In the genomic region with DNA sequence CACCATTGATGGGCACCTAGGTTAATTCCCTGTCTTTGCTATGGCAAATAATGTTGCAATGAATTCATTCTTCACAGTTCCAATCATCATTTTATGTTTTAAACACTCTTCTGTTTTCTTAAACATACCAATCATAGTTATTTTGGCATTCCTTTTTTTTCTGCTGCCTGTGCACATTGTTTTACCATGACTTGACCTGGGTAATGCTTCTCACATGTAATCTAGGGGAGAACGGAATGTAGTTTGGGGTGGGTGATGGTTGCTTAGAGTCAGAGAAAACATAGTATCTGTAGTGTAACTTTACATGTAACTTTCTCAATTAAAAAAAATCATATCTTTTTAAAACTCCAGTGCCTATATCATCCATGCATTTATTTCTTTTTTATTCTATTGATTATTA, we compare ENCODE assay signal across 22 cellular contexts.
DNase-seq lines count a peak whose midpoint lies in the region; ATAC-seq and TF ChIP-seq lines count a peak whose summit lies in the region.
"Had no signal": no experiment of that assay in that cellular context is flagged by ENCODE, and none has a peak within 500 bp of the region (broad histone marks: within the 10 kb centered on the region; RNA-seq: fewer than 3 reads in every experiment).

No MANE protein-coding gene starts in this region.

- POLR2A ChIA-PET in MCF 10A (lab: Yijun Ruan, JAX), result no interaction called here

- no peak for TF ChIP-seq POLR2A in breast epithelium (IDR thresholded peaks at IDR 0.05)

- H3K4me1 ChIP-seq in breast epithelium, result no peaks in the 10 kb centered on the region
- H3K4me1 ChIP-seq: lower lobe of right lung, psoas muscle, tibial nerve had no signal

- H3K36me3 ChIP-seq in breast epithelium (no peaks in the 10 kb centered on the region), kidney epithelial cell (ENCODE audit: control insufficient read depth, insufficient read depth, low read length) (no peaks in the 10 kb centered on the region)
- H3K36me3 ChIP-seq: lower lobe of right lung, tibial nerve had no signal

- DNase-seq in MCF 10A (ENCODE audit: unreplicated experiment) (peak; percentile 19), breast epithelium (ENCODE audit: low spot score in 2 of 2) (no peak), cardiac fibroblast (ENCODE audit: low read depth in 2 of 2) (peak; percentile 48 to 82), kidney epithelial cell (ENCODE audit: low read depth) (peak; percentile 19), cardiac septum (ENCODE audit: low spot score) (no peak), LoVo (ENCODE audit: low spot score) (no peak)
- DNase-seq in activated CD4-positive, alpha-beta T cell treated with anti-CD3 and anti-CD28 coated beads for 1 hour, result no peak
- DNase-seq: activated T-cell treated with anti-CD3 and anti-CD28 coated beads, Interleukin-2, amount 50 U/mL, for 72 hours; DMS79 treated with DMSO at 0.1 percent for 48 hours; H7; lower lobe of right lung; MV-4-11; NCI-H2029; NCI-H510A; psoas muscle; SHP77 treated with DMSO at 0.1 percent for 48 hours; stimulated activated naive CD4-positive, alpha-beta T cell had no signal

- no peak overlapping the region for H3K4me3 Mint-ChIP-seq in MCF 10A (ENCODE audit: unreplicated experiment)
- H3K4me3 Mint-ChIP-seq: activated T-cell treated with anti-CD3 and anti-CD28 coated beads, Interleukin-2, amount 50 U/mL, for 72 hours; CD14-positive monocyte; natural killer cell treated with Interleukin-12 subunit alpha and Interleukin-12 subunit beta and Interleukin-15 and Interleukin-18, amount 100 ng/mL, for 72 hours had no signal

- peaks cover 12% of the 10 kb centered on the region for H3K4me1 Mint-ChIP-seq in MCF 10A (ENCODE audit: insufficient read depth, unreplicated experiment)
- H3K4me1 Mint-ChIP-seq: CD14-positive monocyte had no signal

- no peaks in the 10 kb centered on the region for H3K36me3 Mint-ChIP-seq in MCF 10A (ENCODE audit: insufficient read depth, unreplicated experiment)
- H3K36me3 Mint-ChIP-seq: CD14-positive monocyte; natural killer cell treated with Interleukin-12 subunit alpha and Interleukin-12 subunit beta and Interleukin-15 and Interleukin-18, amount 100 ng/mL, for 72 hours had no signal

- intact Hi-C loops in MCF 10A (cut with micrococcal nuclease) (no loop called here), breast epithelium (cut with DNase I; ENCODE audit: low total_unique reads) (no loop called here), cardiac septum (cut with DNase I) (no loop called here)

- TF ChIP-seq CTCF in MCF 10A (IDR thresholded peaks at IDR 0.05; ENCODE audit: unreplicated experiment) (no peak), breast epithelium (IDR thresholded peaks at IDR 0.05) (no peak), cardiac fibroblast (IDR thresholded peaks at IDR 0.05; ENCODE audit: low read depth, low read length) (no peak), kidney epithelial cell (IDR thresholded peaks at IDR 0.05; ENCODE audit: insufficient read depth, low read length, poor library complexity, severe bottlenecking) (no peak)

- H3K4me3 ChIP-seq in breast epithelium (no peak overlapping the region), cardiac fibroblast (replicated peaks in 1 of 2; ENCODE audit: low read depth in 2 of 2, low read length in 2 of 2) (no peak overlapping the region), kidney epithelial cell (ENCODE audit: low read depth, low read length) (no peak overlapping the region)
- H3K4me3 ChIP-seq: lower lobe of right lung, psoas muscle, tibial nerve had no signal

- H3K27me3 ChIP-seq in breast epithelium (no peaks in the 10 kb centered on the region), kidney epithelial cell (ENCODE audit: control insufficient read depth, insufficient read depth, low read length) (no peaks in the 10 kb centered on the region)
- H3K27me3 ChIP-seq: tibial nerve had no signal

- no TSS peak for BruUV-seq in MCF 10A (replicated peaks; lab: Mats Ljungman, UMichigan)

- no peak for ATAC-seq in HG03097 (IDR thresholded peaks at IDR 0.05; ENCODE audit: low FRiP score, unreplicated experiment)
- ATAC-seq: activated T-cell treated with anti-CD3 and anti-CD28 coated beads, Interleukin-2, amount 50 U/mL, for 72 hours; lower lobe of right lung; natural killer cell treated with Interleukin-12 subunit alpha and Interleukin-12 subunit beta and Interleukin-15 and Interleukin-18, amount 100 ng/mL, for 72 hours; psoas muscle had no signal

- CTCF ChIA-PET in MCF 10A (lab: Yijun Ruan, JAX), result no interaction called here

- H3K9me3 ChIP-seq in breast epithelium, result no peaks in the 10 kb centered on the region
- H3K9me3 ChIP-seq: lower lobe of right lung, psoas muscle, tibial nerve had no signal

- H3K27ac Mint-ChIP-seq in MCF 10A (ENCODE audit: low read depth, unreplicated experiment), result peak overlapping the region; percentile 57
- H3K27ac Mint-ChIP-seq: activated T-cell treated with anti-CD3 and anti-CD28 coated beads, Interleukin-2, amount 50 U/mL, for 72 hours; CD14-positive monocyte; natural killer cell treated with Interleukin-12 subunit alpha and Interleukin-12 subunit beta and Interleukin-15 and Interleukin-18, amount 100 ng/mL, for 72 hours had no signal

- H3K27me3 Mint-ChIP-seq in MCF 10A (ENCODE audit: insufficient read depth, unreplicated experiment), result no peaks in the 10 kb centered on the region
- H3K27me3 Mint-ChIP-seq: natural killer cell treated with Interleukin-12 subunit alpha and Interleukin-12 subunit beta and Interleukin-15 and Interleukin-18, amount 100 ng/mL, for 72 hours had no signal

- H3K9me3 Mint-ChIP-seq in MCF 10A (ENCODE audit: unreplicated experiment), result no peaks in the 10 kb centered on the region
- H3K9me3 Mint-ChIP-seq: natural killer cell treated with Interleukin-12 subunit alpha and Interleukin-12 subunit beta and Interleukin-15 and Interleukin-18, amount 100 ng/mL, for 72 hours had no signal

- H3K27ac ChIP-seq in breast epithelium, result no peak overlapping the region
- H3K27ac ChIP-seq: 22Rv1, lower lobe of right lung, psoas muscle, tibial nerve had no signal

Comparison
In these comparisons a context has a peak if more than half of its experiments do, and no peak if none do; other contexts are left out.
1. DNase-seq: peak in MCF 10A (single experiment), cardiac fibroblast (2 of 2) and kidney epithelial cell (single experiment); none in breast epithelium (0 of 2), cardiac septum (single experiment), activated CD4-positive, alpha-beta T cell treated with anti-CD3 and anti-CD28 coated beads for 1 hour (single experiment) and LoVo (single experiment).